Comparison of ENCODE assay signal across 15 cellular contexts in genomic region chr2:205800257-205800656, GRCh38.
DNase-seq lines count a peak whose midpoint lies in the region; ATAC-seq and TF ChIP-seq lines count a peak whose summit lies in the region.
"Had no signal": no experiment of that assay in that cellular context is flagged by ENCODE, and none has a peak within 500 bp of the region (broad histone marks: within the 10 kb centered on the region; RNA-seq: fewer than 3 reads in every experiment).

No MANE protein-coding gene starts in this region.

- H3K4me3 ChIP-seq in coronary artery (no peak overlapping the region), left lung (no peak overlapping the region), rectal smooth muscle tissue (ENCODE audit: low read length) (no peak overlapping the region), uterus (no peak overlapping the region), right cardiac atrium (ENCODE audit: low read length) (no peak overlapping the region)
- H3K4me3 ChIP-seq: MG63 had no signal

- no peak for TF ChIP-seq POLR2A in uterus (IDR thresholded peaks at IDR 0.05)

- intact Hi-C loops in left lung (cut with DNase I), result no loop called here
- intact Hi-C loops in uterus (cut with DNase I; ENCODE audit: low total_unique reads), result no loop called here
- intact Hi-C loops in right cardiac atrium (cut with DNase I), result no loop called here

- no peak overlapping the region for H3K9ac ChIP-seq in rectal smooth muscle tissue (ENCODE audit: low read length)

- DNase-seq in coronary artery (ENCODE audit: low spot score) (no peak), left lung (no peak), uterus (no peak), right cardiac atrium (no peak), NCI-H2029 treated with DMSO at 0.1 percent for 48 hours (lab: John Stamatoyannopoulos, UW) (no peak)
- no peak for DNase-seq in stimulated activated CD4-positive, alpha-beta T cell treated with anti-CD3 and anti-CD28 coated beads, Interleukin-12 subunit alpha, Interleukin-12 subunit beta, amount 100 ng/mL, for 4 hours
- DNase-seq: Calu3; CD4-positive, alpha-beta T cell; H7; NCI-H1092 treated with DMSO at 0.1 percent for 48 hours; NCI-H1694 treated with DMSO at 0.1 percent for 48 hours; NCI-H510A had no signal

- TF ChIP-seq CTCF in coronary artery (IDR thresholded peaks at IDR 0.05) (no peak), left lung (IDR thresholded peaks at IDR 0.05) (no peak), uterus (IDR thresholded peaks at IDR 0.05) (no peak)

- H3K4me1 ChIP-seq in left lung, result peaks cover 11 to 16% of the 10 kb centered on the region in 2 donors
- peaks cover 49% of the 10 kb centered on the region for H3K4me1 ChIP-seq in rectal smooth muscle tissue (ENCODE audit: control insufficient read depth, insufficient read depth, low read length)
- H3K4me1 ChIP-seq in uterus, result peaks cover 7% of the 10 kb centered on the region in 2 donors
- no peaks in the 10 kb centered on the region for H3K4me1 ChIP-seq in right cardiac atrium (ENCODE audit: control insufficient read depth, insufficient read depth, low read length)

- H3K27ac ChIP-seq in coronary artery, result peak overlapping the region; percentile 39 to 59
- peak overlapping the region; percentile 48 to 79 for H3K27ac ChIP-seq in left lung
- H3K27ac ChIP-seq in rectal smooth muscle tissue (ENCODE audit: low read depth, low read length), result peak overlapping the region; percentile 93
- peak overlapping the region; percentile 74 to 87 for H3K27ac ChIP-seq in uterus
- H3K27ac ChIP-seq in right cardiac atrium (ENCODE audit: low read length), result no peak overlapping the region

- H3K9me3 ChIP-seq in left lung, result peaks cover 0 to 13% of the 10 kb centered on the region in 2 donors
- H3K9me3 ChIP-seq in uterus, result peaks cover 0 to 8% of the 10 kb centered on the region in 2 donors
- H3K9me3 ChIP-seq in right cardiac atrium (ENCODE audit: control insufficient read depth, low read length), result peaks cover 2% of the 10 kb centered on the region
- H3K9me3 ChIP-seq: MG63 had no signal

- peak; percentile 64 for ATAC-seq in left lung
- ATAC-seq in right cardiac atrium, result no peak
- ATAC-seq: Panc1 had no signal

- 37% methylated on average over 2 of the region's 2 CpGs for WGBS in right cardiac atrium

- H3K27me3 ChIP-seq in left lung, result no peaks in the 10 kb centered on the region
- no peaks in the 10 kb centered on the region for H3K27me3 ChIP-seq in rectal smooth muscle tissue (ENCODE audit: control insufficient read depth, insufficient read depth, low read length)
- H3K27me3 ChIP-seq in uterus, result no peaks in the 10 kb centered on the region
- H3K27me3 ChIP-seq in right cardiac atrium (ENCODE audit: control insufficient read depth, insufficient read depth), result no peaks in the 10 kb centered on the region
- H3K27me3 ChIP-seq: MG63 had no signal

- H3K36me3 ChIP-seq in left lung, result peaks cover 0 to 25% of the 10 kb centered on the region in 2 donors
- peaks cover 6% of the 10 kb centered on the region for H3K36me3 ChIP-seq in rectal smooth muscle tissue (ENCODE audit: control insufficient read depth, insufficient read depth, low read length)
- no peaks in the 10 kb centered on the region for H3K36me3 ChIP-seq in uterus
- H3K36me3 ChIP-seq: MG63 had no signal
